7 cellular contexts compared by ENCODE assay signal in the genomic region with DNA sequence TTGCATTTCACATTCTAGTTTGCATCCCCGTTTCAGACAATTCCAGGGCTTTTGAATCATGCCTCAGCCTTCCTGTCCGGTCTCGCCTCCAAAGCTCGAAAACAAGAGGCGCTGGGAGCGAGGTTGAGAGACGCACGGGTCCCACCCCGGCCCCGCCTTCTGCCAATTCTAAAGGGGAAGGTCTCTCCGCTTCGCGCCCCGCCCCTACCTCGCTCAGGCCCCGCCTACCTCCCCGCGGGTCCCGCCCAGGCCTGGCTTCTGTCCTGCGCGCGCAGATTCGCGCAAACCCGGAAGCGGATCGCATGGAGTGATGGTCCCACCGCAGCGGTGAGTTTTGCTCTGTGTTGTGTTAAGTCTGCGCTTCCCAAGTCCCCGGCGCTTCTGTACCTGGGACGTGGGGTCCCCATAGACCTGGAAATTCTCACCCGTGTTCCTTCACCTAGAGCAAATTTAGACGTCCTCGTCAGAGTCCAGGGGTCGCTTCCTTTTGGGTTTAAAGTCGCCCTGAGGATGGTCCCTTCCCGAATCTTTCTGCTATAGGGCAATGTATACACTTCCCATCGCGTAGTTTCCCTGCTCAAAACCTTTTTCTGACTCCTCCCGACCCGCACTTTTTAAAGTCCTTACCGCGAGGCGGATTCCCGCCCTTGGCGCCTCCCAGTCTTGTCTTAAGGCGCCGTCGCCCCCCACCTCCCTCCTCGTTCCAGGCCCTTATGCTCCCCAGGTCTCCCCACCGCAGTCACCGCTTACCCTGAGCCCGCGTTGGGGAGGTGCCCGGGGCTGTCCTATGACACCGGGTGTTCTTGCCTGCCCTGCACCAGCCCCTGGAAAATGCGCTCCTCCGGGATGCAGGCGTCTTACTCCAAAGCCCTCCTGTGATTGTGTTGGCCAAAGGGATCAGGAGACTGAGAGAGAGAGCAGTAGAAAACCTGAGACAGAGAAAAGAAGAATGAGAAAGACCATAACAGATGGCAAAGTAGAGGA. TPM values are rescaled to one million over a fixed set of nuclear protein-coding genes. Genes with fewer than 3 reads are reported as not detected.
DNase-seq lines count a peak whose midpoint lies in the region; ATAC-seq and TF ChIP-seq lines count a peak whose summit lies in the region.

ZNF845 (plus strand) TSS at position 284 of the 984 bp plus-strand sequence. CDS start 7,559 bp downstream, outside the sequence.

- H3K4me3 Mint-ChIP-seq in T-helper 2 cell treated with Interferon-gamma antibody and Interleukin-4, amounts not matched to agents 5 μg/mL and 100 μg/mL, for 36 hours = peak within 1 kb of the TSS; percentile 90

- H2AFZ ChIP-seq in hepatocyte = peak within 1 kb of the TSS; percentile 82

- ATAC-seq in GM18498 (IDR thresholded peaks at IDR 0.05; ENCODE audit: unreplicated experiment) = peak; percentile 97
- peak; percentile 91 for ATAC-seq in HG02870 (IDR thresholded peaks at IDR 0.05; ENCODE audit: unreplicated experiment)

- H3K4me1 ChIP-seq in hepatocyte (ENCODE audit: insufficient read depth) = no peaks in the 10 kb centered on the region

- no peaks in the 10 kb centered on the region for H3K27me3 Mint-ChIP-seq in T-helper 2 cell treated with Interferon-gamma antibody and Interleukin-4, amounts not matched to agents 5 μg/mL and 100 μg/mL, for 36 hours (ENCODE audit: low read depth)

- H3K79me2 ChIP-seq in hepatocyte = peaks cover 27% of the 10 kb centered on the region

- H3K4me2 ChIP-seq in hepatocyte = peak within 1 kb of the TSS; percentile 89

- peak within 1 kb of the TSS; percentile 95 for H3K4me3 ChIP-seq in astrocyte of the cerebellum (ENCODE audit: low read depth, low read length)
- peak within 1 kb of the TSS; percentile 89 for H3K4me3 ChIP-seq in hepatocyte

- H3K36me3 ChIP-seq in hepatocyte (replicated peaks; ENCODE audit: insufficient read depth, low read depth) = no peaks in the 10 kb centered on the region

- peaks cover 8% of the 10 kb centered on the region for H3K4me1 Mint-ChIP-seq in T-helper 2 cell treated with Interferon-gamma antibody and Interleukin-4, amounts not matched to agents 5 μg/mL and 100 μg/mL, for 36 hours (ENCODE audit: low read depth)

- no peak for TF ChIP-seq CTCF in astrocyte of the cerebellum (IDR thresholded peaks at IDR 0.05; ENCODE audit: low read depth, low read length, missing control alignments)
- no peak for TF ChIP-seq CTCF in hepatocyte (IDR thresholded peaks at IDR 0.05; ENCODE audit: poor library complexity)

- peak within 1 kb of the TSS; percentile 90 for H3K27ac Mint-ChIP-seq in T-helper 2 cell treated with Interferon-gamma antibody and Interleukin-4, amounts not matched to agents 5 μg/mL and 100 μg/mL, for 36 hours

- in situ Hi-C loops in astrocyte of the cerebellum (cut with HindIII; ENCODE audit: low sequenced_read_pairs) = no loop called here

- no peaks in the 10 kb centered on the region for H4K20me1 ChIP-seq in hepatocyte (ENCODE audit: insufficient read depth, poor library complexity, severe bottlenecking)

- peaks cover 45% of the 10 kb centered on the region for H3K9me3 Mint-ChIP-seq in T-helper 2 cell treated with Interferon-gamma antibody and Interleukin-4, amounts not matched to agents 5 μg/mL and 100 μg/mL, for 36 hours

- H3K27ac ChIP-seq in hepatocyte = peak within 1 kb of the TSS; percentile 84

- H3K9me2 ChIP-seq in hepatocyte (replicated peaks; ENCODE audit: insufficient read depth) = no peaks in the 10 kb centered on the region

- DNase-seq in NCI-H1694 (lab: John Stamatoyannopoulos, UW) (peak; percentile 68), astrocyte of the cerebellum (ENCODE audit: low read depth) (peak; percentile 74), hepatocyte (ENCODE audit: low spot score) (peak; percentile 95), retina (peak; percentile 95)
- DNase-seq in T-helper 2 cell treated with Interferon-gamma antibody and Interleukin-4, amounts not matched to agents 5 μg/mL and 100 μg/mL, for 36 hours (ENCODE audit: low spot score) = peak; percentile 93

- 1% methylated on average over 61 of the region's 61 CpGs for WGBS in hepatocyte (ENCODE audit: low lambda C conversion rate, missing lambda C conversion rate)

- H3K36me3 Mint-ChIP-seq in T-helper 2 cell treated with Interferon-gamma antibody and Interleukin-4, amounts not matched to agents 5 μg/mL and 100 μg/mL, for 36 hours (ENCODE audit: low read depth) = peaks cover 38% of the 10 kb centered on the region

- no peaks in the 10 kb centered on the region for H3K9me3 ChIP-seq in hepatocyte (ENCODE audit: low read depth)

- no peaks in the 10 kb centered on the region for H3K27me3 ChIP-seq in hepatocyte

RNA-seq across cellular contexts. Expression of gene ZNF845, which starts in this region (rescaled TPM):
- 5.8 and 6.1 TPM in 2 replicates for total RNA-seq in hepatocyte
- 1.6 and 1.7 TPM in 2 replicates for polyA plus RNA-seq in hepatocyte

Comparison
In these comparisons a context has a peak if more than half of its experiments do, and no peak if none do; other contexts are left out.
1. Peak in every context shown above with its lines: DNase-seq, ATAC-seq, H3K4me3 ChIP-seq and H3K27ac ChIP-seq.